Comparison of ENCODE assay signal across 12 cellular contexts in genomic region chr16:67979955-67980678, GRCh38. TPM values are rescaled to one million over a fixed set of nuclear protein-coding genes. Genes with fewer than 3 reads are reported as not detected.
DNase-seq lines count a peak whose midpoint lies in the region; ATAC-seq and TF ChIP-seq lines count a peak whose summit lies in the region.
"Had no signal": no experiment of that assay in that cellular context is flagged by ENCODE, and none has a peak within 500 bp of the region (broad histone marks: within the 10 kb centered on the region; RNA-seq: fewer than 3 reads in every experiment).

TSS of gene DPEP3 (minus strand) at chr16:67980499. CDS start at chr16:67980380, 119 bp downstream.

- H3K9ac ChIP-seq in Karpas-422 (ENCODE audit: low read length), result no peak within 1 kb of the TSS

- no peak for ATAC-seq in GM18868 (IDR thresholded peaks at IDR 0.05; ENCODE audit: unreplicated experiment)
- ATAC-seq: PC-3, sciatic nerve had no signal

- H3K27ac ChIP-seq in Karpas-422 (ENCODE audit: low read length), result no peak within 1 kb of the TSS

- no peak within 1 kb of the TSS for H3K4me2 ChIP-seq in Karpas-422 (ENCODE audit: low read depth, low read length, poor library complexity, severe bottlenecking)

- no peak within 1 kb of the TSS for H3K4me3 Mint-ChIP-seq in mesothelial cell of epicardium

- no peaks in the 10 kb centered on the region for H3K9me2 ChIP-seq in Karpas-422 (replicated peaks; ENCODE audit: insufficient read depth, low read length)

- no peaks in the 10 kb centered on the region for H3K36me3 Mint-ChIP-seq in mesothelial cell of epicardium

- H3K4me1 Mint-ChIP-seq in mesothelial cell of epicardium, result peaks cover 2% of the 10 kb centered on the region

- POLR2A ChIA-PET in BJ (lab: Charles Lee), result no interaction called here

- no peaks in the 10 kb centered on the region for H4K20me1 ChIP-seq in Karpas-422 (ENCODE audit: insufficient read depth, low read depth, low read length)

- peaks cover 6% of the 10 kb centered on the region; the same call in 1 of the 2 replicates for H3K4me1 ChIP-seq in Karpas-422 (ENCODE audit: low read length)

- DNase-seq in BJ (ENCODE audit: low read depth), result no peak
- peak; percentile 97 for DNase-seq in H7
- no peak for DNase-seq in epithelial cell of proximal tubule (ENCODE audit: low read depth)
- no peak for DNase-seq in mesothelial cell of epicardium (ENCODE audit: low spot score in 2 of 2, unreplicated experiment in 2 of 2)
- no peak for DNase-seq in Karpas-422
- DNase-seq in GM19240 (ENCODE audit: insufficient read length, low spot score), result no peak
- DNase-seq: cortex of kidney; NCI-H510A; PC-3; stimulated activated naive CD4-positive, alpha-beta T cell had no signal

- H3K27me3 ChIP-seq in BJ (ENCODE audit: control insufficient read depth, insufficient read depth, low read length) (peaks cover 13% of the 10 kb centered on the region), H7 (ENCODE audit: control insufficient read depth, insufficient read depth, low read length) (peaks cover 1% of the 10 kb centered on the region; the same call in 1 of the 2 replicates), Karpas-422 (ENCODE audit: low read length) (no peaks in the 10 kb centered on the region)

- no peaks in the 10 kb centered on the region for H3K9me3 Mint-ChIP-seq in mesothelial cell of epicardium

- no peak within 1 kb of the TSS for H3K4me3 ChIP-seq in BJ (ENCODE audit: low read depth, low read length)
- H3K4me3 ChIP-seq in H7 (ENCODE audit: insufficient read depth, low read depth, low read length), result no peak within 1 kb of the TSS
- H3K4me3 ChIP-seq in epithelial cell of proximal tubule (ENCODE audit: low read depth, low read length), result no peak within 1 kb of the TSS
- no peak within 1 kb of the TSS for H3K4me3 ChIP-seq in Karpas-422 (ENCODE audit: low read length)

- no peak within 1 kb of the TSS for H2AFZ ChIP-seq in Karpas-422 (ENCODE audit: low read length)

- H3K27ac Mint-ChIP-seq in mesothelial cell of epicardium, result no peak within 1 kb of the TSS

- peaks cover 2% of the 10 kb centered on the region for H3K27me3 Mint-ChIP-seq in mesothelial cell of epicardium (ENCODE audit: low read depth)

- CTCF ChIA-PET in BJ (lab: Yijun Ruan, JAX), result interaction anchor here (0.6 kb wide), 1 partner anchor 11 kb away, joined by 3 read pairs; no protein-coding TSS in a partner anchor

- H3K36me3 ChIP-seq in BJ (ENCODE audit: control insufficient read depth, insufficient read depth, low read length), result no peaks in the 10 kb centered on the region
- H3K36me3 ChIP-seq in H7 (replicated peaks; ENCODE audit: control insufficient read depth, insufficient read depth, low read length), result no peaks in the 10 kb centered on the region
- H3K36me3 ChIP-seq in Karpas-422 (ENCODE audit: insufficient read depth, low read length), result no peaks in the 10 kb centered on the region

- peak; percentile 31; the same call in 1 of the 2 replicates for TF ChIP-seq CTCF in BJ (IDR thresholded peaks at IDR 0.05; ENCODE audit: insufficient read depth, low read depth, low read length)
- peak; percentile 28 for TF ChIP-seq CTCF in epithelial cell of proximal tubule (conservative IDR thresholded peaks at IDR 0.05; ENCODE audit: low read depth, low read length)
- TF ChIP-seq CTCF in mesothelial cell of epicardium (IDR thresholded peaks at IDR 0.05; ENCODE audit: unreplicated experiment), result peak; percentile 32

- no peaks in the 10 kb centered on the region for H3K9me3 ChIP-seq in Karpas-422 (ENCODE audit: low read length)

- H3K79me2 ChIP-seq in Karpas-422 (ENCODE audit: low read length), result no peaks in the 10 kb centered on the region

RNA-seq across cellular contexts. Expression of gene DPEP3, which starts in this region (rescaled TPM):
- not detected in 2 replicates for polyA plus RNA-seq in BJ (2011; rRNA removed)
- polyA minus RNA-seq in BJ (2011; rRNA and poly(A)+ RNA removed), result not detected in 2 replicates
- 0.03 and 0.48 TPM in 2 replicates for total RNA-seq in H7 (2014; rRNA removed; shearing (Covaris generic))
- total RNA-seq in epithelial cell of proximal tubule (not detected in 2 replicates), mesothelial cell of epicardium (not detected in 3 replicates)
- not detected in 2 replicates for total RNA-seq in Karpas-422 (2014; rRNA removed; shearing (Covaris generic); ENCODE audit: low replicate concordance)
- total RNA-seq: PC-3, sciatic nerve had no signal

Comparison
In these comparisons a context has a peak if more than half of its experiments do, and no peak if none do; other contexts are left out.
1. Peak in DNase-seq in H7; RNA of the gene not detected or under 1 TPM.